In genomic region chr12:111407371-111408115, GRCh38 we compare ENCODE assay signal across 9 cellular contexts. TPM values are rescaled to one million over a fixed set of nuclear protein-coding genes. Genes with fewer than 3 reads are reported as not detected.
DNase-seq lines count a peak whose midpoint lies in the region; ATAC-seq and TF ChIP-seq lines count a peak whose summit lies in the region.
"Had no signal": no experiment of that assay in that cellular context is flagged by ENCODE, and none has a peak within 500 bp of the region (broad histone marks: within the 10 kb centered on the region; RNA-seq: fewer than 3 reads in every experiment).

No MANE protein-coding gene starts in this region.

- H3K36me3 ChIP-seq in brain microvascular endothelial cell (replicated peaks), result peaks cover 2% of the 10 kb centered on the region
- H3K36me3 ChIP-seq in urinary bladder (ENCODE audit: insufficient read depth), result no peaks in the 10 kb centered on the region

- intact Hi-C loops in Right ventricle myocardium superior (cut with DNase I), result no loop called here
- intact Hi-C loops in cardiac septum (cut with DNase I), result loop anchor here (5.0 kb wide), 1 partner anchor 40 kb away; no protein-coding TSS in a partner anchor

- H3K27ac ChIP-seq in brain microvascular endothelial cell (peak overlapping the region; percentile 46), urinary bladder (ENCODE audit: low read depth) (no peak overlapping the region)

- H3K4me1 ChIP-seq in urinary bladder (ENCODE audit: insufficient read depth), result no peaks in the 10 kb centered on the region

- no peak for TF ChIP-seq CTCF in brain microvascular endothelial cell (IDR thresholded peaks at IDR 0.05; ENCODE audit: low read depth, low read length, missing control alignments)

- no peaks in the 10 kb centered on the region for H3K9me3 Mint-ChIP-seq in memory B cell

- H3K4me3 ChIP-seq in brain microvascular endothelial cell (ENCODE audit: low read depth, low read length) (peak overlapping the region; percentile 91), urinary bladder (ENCODE audit: low read depth, low read length) (peak overlapping the region; percentile 83)

- peak overlapping the region; percentile 93 for H3K27ac Mint-ChIP-seq in memory B cell

- DNase-seq in Right ventricle myocardium superior (peak; percentile 63), cardiac septum (ENCODE audit: low spot score) (no peak), brain microvascular endothelial cell (no peak), memory B cell (ENCODE audit: low spot score in 2 of 2) (peak in 1 of 2 donors; percentile 48), NCI-H2029 treated with DMSO at 0.1 percent for 48 hours (lab: John Stamatoyannopoulos, UW) (no peak)
- DNase-seq: NCI-H748 treated with DMSO at 0.1 percent for 48 hours had no signal

- ATAC-seq in Right ventricle myocardium superior (ENCODE audit: poor library complexity), result no peak
- no peak for ATAC-seq in memory B cell (ENCODE audit: low read depth)
- no peak for ATAC-seq in GM19463 (IDR thresholded peaks at IDR 0.05; ENCODE audit: unreplicated experiment)
- ATAC-seq in GM21526 (IDR thresholded peaks at IDR 0.05; ENCODE audit: low FRiP score, unreplicated experiment), result no peak

- peak overlapping the region; percentile 84 for H3K4me3 Mint-ChIP-seq in memory B cell

- in situ Hi-C loops in brain microvascular endothelial cell (cut with HindIII; ENCODE audit: low pct_ligation_motif_present, low sequenced_read_pairs), result no loop called here

- WGBS in urinary bladder, result 60% methylated on average over 11 of the region's 11 CpGs

- no peaks in the 10 kb centered on the region for H3K36me3 Mint-ChIP-seq in memory B cell

- H3K27me3 Mint-ChIP-seq in memory B cell, result no peaks in the 10 kb centered on the region

- no peaks in the 10 kb centered on the region for H3K27me3 ChIP-seq in brain microvascular endothelial cell (replicated peaks)

- peaks cover 56% of the 10 kb centered on the region for H3K4me1 Mint-ChIP-seq in memory B cell

RNA-seq across cellular contexts. Expression of gene SH2B3, which starts 1.8 kb away (rescaled TPM):
- total RNA-seq in Right ventricle myocardium superior (42.8 TPM), cardiac septum (33.7 TPM), urinary bladder (15.3 TPM)
- 12.8 TPM for polyA plus RNA-seq in urinary bladder

RNA-seq across cellular contexts. Expression of gene PHETA1, which starts 38.6 kb away (rescaled TPM):
- 35.1 TPM for total RNA-seq in Right ventricle myocardium superior
- 18.6 TPM for total RNA-seq in cardiac septum
- total RNA-seq in urinary bladder, result 2.5 TPM
- 9.8 TPM for polyA plus RNA-seq in urinary bladder
